ENCODE assay signal across 19 cellular contexts in genomic region chr9:86788456-86788855, GRCh38.
"Had no signal": no experiment of that assay in that cellular context is flagged by ENCODE, and none has a peak within 500 bp of the region (broad histone marks: within the 10 kb centered on the region; RNA-seq: fewer than 3 reads in every experiment).

No MANE protein-coding gene starts in this region.

- ATAC-seq: activated CD4-positive, CD25-positive, alpha-beta regulatory T cell treated with anti-CD3 and anti-CD28 coated beads, Interleukin-2, amount 50 U/mL, for 24 hours; activated T-cell treated with anti-CD3 and anti-CD28 coated beads, Interleukin-2, amount 50 U/mL, for 72 hours; gastrocnemius medialis; left lobe of liver; stimulated activated naive CD8-positive, alpha-beta T cell treated with anti-CD3 and anti-CD28 coated beads, Interleukin-15, Interleukin-2, amounts not matched to agents 100 U/mL and 50 U/mL, for 24 hours had no signal

- H3K4me3 Mint-ChIP-seq: activated CD4-positive, alpha-beta T cell treated with anti-CD3 and anti-CD28 coated beads, Interleukin-2, amount 10 ng/mL, durations not matched to agents 7 days and 5 days; activated naive CD4-positive, alpha-beta T cell treated with anti-CD3 and anti-CD28 coated beads, Interleukin-2, amount 50 U/mL, for 24 hours; activated T-cell treated with anti-CD3 and anti-CD28 coated beads, Interleukin-2, amount 50 U/mL, for 72 hours; nephron had no signal

- H3K4me3 ChIP-seq: dorsolateral prefrontal cortex, gastrocnemius medialis, right atrium auricular region, skin epidermis had no signal

- H3K4me1 Mint-ChIP-seq: activated CD4-positive, alpha-beta T cell treated with anti-CD3 and anti-CD28 coated beads, Interleukin-2, amount 10 ng/mL, durations not matched to agents 7 days and 5 days; activated naive CD4-positive, alpha-beta T cell treated with anti-CD3 and anti-CD28 coated beads, Interleukin-2, amount 50 U/mL, for 24 hours had no signal

- H3K9me3 ChIP-seq: gastrocnemius medialis, right atrium auricular region had no signal

- H3K27me3 Mint-ChIP-seq: activated CD4-positive, alpha-beta T cell treated with anti-CD3 and anti-CD28 coated beads, Interleukin-2, amount 10 ng/mL, durations not matched to agents 7 days and 5 days had no signal

- H3K9me3 Mint-ChIP-seq: activated CD4-positive, alpha-beta T cell treated with anti-CD3 and anti-CD28 coated beads, Interleukin-2, amount 10 ng/mL, durations not matched to agents 7 days and 5 days; activated naive CD4-positive, alpha-beta T cell treated with anti-CD3 and anti-CD28 coated beads, Interleukin-2, amount 50 U/mL, for 24 hours; activated T-cell treated with anti-CD3 and anti-CD28 coated beads, Interleukin-2, amount 50 U/mL, for 72 hours; nephron had no signal

- H3K27ac ChIP-seq: dorsolateral prefrontal cortex, epithelial cell of prostate, gastrocnemius medialis, right atrium auricular region, skin epidermis had no signal

- H3K27me3 ChIP-seq: gastrocnemius medialis, right atrium auricular region had no signal

- DNase-seq: activated CD4-positive, alpha-beta T cell treated with anti-CD3 and anti-CD28 coated beads, Interleukin-2, amount 10 ng/mL, durations not matched to agents 7 days and 5 days; activated CD8-positive, alpha-beta memory T cell treated with anti-CD3 and anti-CD28 coated beads for 24 hours; activated CD8-positive, alpha-beta memory T cell treated with anti-CD3 and anti-CD28 coated beads, Interleukin-2, amount 50 U/mL, for 48 hours; activated effector memory CD4-positive, alpha-beta T cell treated with anti-CD3 and anti-CD28 coated beads, Interleukin-2, amount 50 U/mL, for 16 hours; activated T-cell treated with anti-CD3 and anti-CD28 coated beads, Interleukin-2, amount 50 U/mL, for 72 hours; dorsolateral prefrontal cortex; gastrocnemius medialis; kidney; midbrain; stimulated activated naive CD8-positive, alpha-beta T cell treated with anti-CD3 and anti-CD28 coated beads, Interleukin-15, Interleukin-2, amounts not matched to agents 100 U/mL and 50 U/mL, for 24 hours; substantia nigra; trophoblast cell had no signal

- H3K4me1 ChIP-seq: gastrocnemius medialis, right atrium auricular region had no signal

- H3K36me3 ChIP-seq: gastrocnemius medialis, right atrium auricular region had no signal

- H3K36me3 Mint-ChIP-seq: activated naive CD4-positive, alpha-beta T cell treated with anti-CD3 and anti-CD28 coated beads, Interleukin-2, amount 50 U/mL, for 24 hours had no signal
